In genomic region chr17:77793888-77794235, GRCh38 we compare ENCODE assay signal across 4 cellular contexts.
"Had no signal": no experiment of that assay in that cellular context is flagged by ENCODE, and none has a peak within 500 bp of the region (broad histone marks: within the 10 kb centered on the region; RNA-seq: fewer than 3 reads in every experiment).

No MANE protein-coding gene starts in this region.

- ATAC-seq: GM23338 had no signal

- H3K9me3 Mint-ChIP-seq: H9 had no signal

- DNase-seq: H9, HCEC 1CT, IMR-90 had no signal

- H3K27ac Mint-ChIP-seq: GM23338 had no signal

- H3K4me3 Mint-ChIP-seq: GM23338, H9 had no signal

- H3K4me2 ChIP-seq: GM23338 had no signal

- H3K4me3 ChIP-seq: GM23338 had no signal
